8 cellular contexts compared by ENCODE assay signal in genomic region chr16:51198349-51198748, GRCh38.
"Had no signal": no experiment of that assay in that cellular context is flagged by ENCODE, and none has a peak within 500 bp of the region (broad histone marks: within the 10 kb centered on the region; RNA-seq: fewer than 3 reads in every experiment).

No MANE protein-coding gene starts in this region.

- ATAC-seq: GM12878 had no signal

- DNase-seq: GDM1, GF-D8 had no signal

- FAIRE-seq: G401.6, GM12878, GM12891, GM12892, GM18507, GM19239 had no signal

- H3K4me3 ChIP-seq: GM12878 had no signal
